25 cellular contexts compared by ENCODE assay signal in genomic region chr18:50696436-50696835, GRCh38.
A peak's percentile ranks its signal among the peaks of the same experiment; 100 is the strongest.
DNase-seq lines count a peak whose midpoint lies in the region; ATAC-seq and TF ChIP-seq lines count a peak whose summit lies in the region.
"Had no signal": no experiment of that assay in that cellular context is flagged by ENCODE, and none has a peak within 500 bp of the region (broad histone marks: within the 10 kb centered on the region; RNA-seq: fewer than 3 reads in every experiment).

No MANE protein-coding gene starts in this region.

- H2AFZ ChIP-seq in OCI-LY1 (ENCODE audit: low read length), result no peak overlapping the region

- H3K79me2 ChIP-seq in OCI-LY1 (ENCODE audit: insufficient read depth, low read length), result no peaks in the 10 kb centered on the region

- H3F3A ChIP-seq in OCI-LY1 (ENCODE audit: insufficient read depth, low read length), result no peaks in the 10 kb centered on the region

- H3K36me3 ChIP-seq in OCI-LY1 (ENCODE audit: insufficient read depth, low read length) (no peaks in the 10 kb centered on the region), A673 (ENCODE audit: insufficient read depth, low read length, poor library complexity, severe bottlenecking) (no peaks in the 10 kb centered on the region)
- H3K36me3 ChIP-seq: breast epithelium, neutrophil, right atrium auricular region, upper lobe of left lung had no signal

- no peak overlapping the region for H3K4me3 Mint-ChIP-seq in CD4-positive, alpha-beta T cell
- H3K4me3 Mint-ChIP-seq: activated CD8-positive, alpha-beta T cell treated with anti-CD3 and anti-CD28 coated beads, Interleukin-2, amount 10 ng/mL, durations not matched to agents 7 days and 5 days; activated T-helper 1 cell treated with anti-CD3 and anti-CD28 coated beads, Interleukin-12 subunit alpha, Interleukin-12 subunit beta, Interleukin-2, Interleukin-4 antibody, amounts not matched to agents 30 ng/mL and 10 ng/mL and 1 ng/mL, durations not matched to agents 14 hours and 24 hours and 36 hours; CD8-positive, alpha-beta T cell had no signal

- H3K9me3 ChIP-seq in OCI-LY1 (ENCODE audit: low read length) (no peaks in the 10 kb centered on the region), A673 (ENCODE audit: low read depth, low read length, poor library complexity, severe bottlenecking) (no peaks in the 10 kb centered on the region)
- no peaks in the 10 kb centered on the region for H3K9me3 ChIP-seq in CD4-positive, alpha-beta T cell (ENCODE audit: control insufficient read depth, low read length)
- H3K9me3 ChIP-seq: breast epithelium, neutrophil, right atrium auricular region, upper lobe of left lung had no signal

- intact Hi-C loops in CD4-positive, alpha-beta T cell (cut with DNase I, micrococcal nuclease), result no loop called here
- intact Hi-C loops in A673 (cut with micrococcal nuclease; ENCODE audit: unreplicated experiment), result no loop called here

- no peak overlapping the region; the same call in 1 of the 2 replicates for H3K9ac ChIP-seq in OCI-LY1 (ENCODE audit: low read length)

- DNase-seq in NCI-H82 (lab: John Stamatoyannopoulos, UW), result peak; percentile 53
- DNase-seq in NCI-H82 treated with DMSO at 0.1 percent for 48 hours (lab: John Stamatoyannopoulos, UW; ENCODE audit: unreplicated experiment), result no peak
- no peak for DNase-seq in CD4-positive, alpha-beta T cell
- no peak for DNase-seq in SKM-1 treated with dmso at 0.1 percent for 144 hours (lab: John Stamatoyannopoulos, UW; ENCODE audit: unreplicated experiment)
- no peak for DNase-seq in A673 (ENCODE audit: low spot score)
- DNase-seq: ACHN; activated CD8-positive, alpha-beta T cell treated with anti-CD3 and anti-CD28 coated beads, Interleukin-2, amount 10 ng/mL, durations not matched to agents 7 days and 5 days; CD8-positive, alpha-beta T cell; erythroblast; IMR-90; MV-4-11; NCI-H226; Right ventricle myocardium superior; stimulated activated naive CD8-positive, alpha-beta T cell treated with anti-CD3 and anti-CD28 coated beads, Interleukin-15, Interleukin-2, amounts not matched to agents 100 U/mL and 50 U/mL, for 24 hours; T-helper 1 cell; upper lobe of left lung had no signal

- H4K20me1 ChIP-seq in OCI-LY1 (ENCODE audit: insufficient read depth, low read length), result no peaks in the 10 kb centered on the region

- no peaks in the 10 kb centered on the region for H3K4me1 Mint-ChIP-seq in CD4-positive, alpha-beta T cell (ENCODE audit: low read depth)

- H3K36me3 Mint-ChIP-seq in CD4-positive, alpha-beta T cell (ENCODE audit: low read depth), result no peaks in the 10 kb centered on the region
- H3K36me3 Mint-ChIP-seq: CD8-positive, alpha-beta T cell had no signal

- POLR2A ChIA-PET in CD4-positive, alpha-beta T cell (lab: Charles Lee), result no interaction called here
- POLR2A ChIA-PET in A673 (lab: Charles Lee; ENCODE audit: low non-redundant PET), result no interaction called here

- H3K4me1 ChIP-seq in OCI-LY1 (ENCODE audit: insufficient read depth, low read length, severe bottlenecking) (peaks cover 18% of the 10 kb centered on the region), A673 (ENCODE audit: insufficient read depth, low read length, poor library complexity, severe bottlenecking) (no peaks in the 10 kb centered on the region)
- H3K4me1 ChIP-seq: breast epithelium, right atrium auricular region, upper lobe of left lung had no signal

- H3K27me3 Mint-ChIP-seq in CD4-positive, alpha-beta T cell, result peaks cover 11% of the 10 kb centered on the region

- peak overlapping the region; percentile 37; the same call in 1 of the 2 replicates for H3K4me2 ChIP-seq in OCI-LY1 (ENCODE audit: low read length)

- H3K4me3 ChIP-seq in OCI-LY1 (ENCODE audit: low read depth, low read length, poor library complexity, severe bottlenecking) (no peak overlapping the region), A673 (ENCODE audit: low read depth, low read length, poor library complexity, severe bottlenecking) (no peak overlapping the region)
- H3K4me3 ChIP-seq: breast epithelium, right atrium auricular region, upper lobe of left lung had no signal

- no peaks in the 10 kb centered on the region for H3K9me2 ChIP-seq in OCI-LY1 (ENCODE audit: low read depth, low read length)

- peak; percentile 10 for ATAC-seq in HG03135 (IDR thresholded peaks at IDR 0.05; ENCODE audit: unreplicated experiment)
- no peak for ATAC-seq in CD4-positive, alpha-beta T cell (ENCODE audit: poor library complexity)
- no peak for ATAC-seq in HG02571 (IDR thresholded peaks at IDR 0.05; ENCODE audit: unreplicated experiment)
- ATAC-seq: activated CD8-positive, alpha-beta T cell treated with anti-CD3 and anti-CD28 coated beads, Interleukin-2, amount 10 ng/mL, durations not matched to agents 7 days and 5 days; CD8-positive, alpha-beta T cell; left lobe of liver; stimulated activated naive CD8-positive, alpha-beta T cell treated with anti-CD3 and anti-CD28 coated beads, Interleukin-15, Interleukin-2, amounts not matched to agents 100 U/mL and 50 U/mL, for 24 hours had no signal

- H3K27me3 ChIP-seq in OCI-LY1 (ENCODE audit: insufficient read depth, low read length), result no peaks in the 10 kb centered on the region; the same call in 1 of the 2 replicates
- H3K27me3 ChIP-seq in CD4-positive, alpha-beta T cell (ENCODE audit: control insufficient read depth, insufficient read depth, low read length), result no peaks in the 10 kb centered on the region
- no peaks in the 10 kb centered on the region for H3K27me3 ChIP-seq in A673 (replicated peaks; ENCODE audit: insufficient read depth, low read depth, low read length, poor library complexity)
- H3K27me3 ChIP-seq: breast epithelium, right atrium auricular region, upper lobe of left lung had no signal

- no peaks in the 10 kb centered on the region for H3K9me3 Mint-ChIP-seq in CD4-positive, alpha-beta T cell
- H3K9me3 Mint-ChIP-seq: activated T-helper 1 cell treated with anti-CD3 and anti-CD28 coated beads, Interleukin-12 subunit alpha, Interleukin-12 subunit beta, Interleukin-2, Interleukin-4 antibody, amounts not matched to agents 30 ng/mL and 10 ng/mL and 1 ng/mL, durations not matched to agents 14 hours and 24 hours and 36 hours; CD8-positive, alpha-beta T cell had no signal

- BruUV-seq in A673 (replicated peaks; lab: Mats Ljungman, UMichigan), result no TSS peak

- CTCF ChIA-PET in CD4-positive, alpha-beta T cell (lab: Charles Lee), result no interaction called here
- CTCF ChIA-PET in A673 (lab: Charles Lee), result no interaction called here

- H3K27ac Mint-ChIP-seq in CD4-positive, alpha-beta T cell, result no peak overlapping the region
- H3K27ac Mint-ChIP-seq: activated CD8-positive, alpha-beta T cell treated with anti-CD3 and anti-CD28 coated beads, Interleukin-2, amount 10 ng/mL, durations not matched to agents 7 days and 5 days; activated T-helper 1 cell treated with anti-CD3 and anti-CD28 coated beads, Interleukin-12 subunit alpha, Interleukin-12 subunit beta, Interleukin-2, Interleukin-4 antibody, amounts not matched to agents 30 ng/mL and 10 ng/mL and 1 ng/mL, durations not matched to agents 14 hours and 24 hours and 36 hours; CD8-positive, alpha-beta T cell had no signal

- TF ChIP-seq CTCF in OCI-LY1 (IDR thresholded peaks at IDR 0.05; ENCODE audit: low read length) (no peak), A673 (conservative IDR thresholded peaks at IDR 0.05; ENCODE audit: low read depth, low read length) (no peak)
- no peak for TF ChIP-seq CTCF in CD4-positive, alpha-beta T cell (IDR thresholded peaks at IDR 0.05)

- H3K27ac ChIP-seq in OCI-LY1 (ENCODE audit: low read depth, low read length, poor library complexity, severe bottlenecking) (no peak overlapping the region), A673 (ENCODE audit: low read depth, low read length, poor library complexity, severe bottlenecking) (no peak overlapping the region)
- no peak overlapping the region for H3K27ac ChIP-seq in CD4-positive, alpha-beta T cell (ENCODE audit: low read depth, low read length)
- H3K27ac ChIP-seq: breast epithelium, neutrophil, right atrium auricular region, upper lobe of left lung, VCaP had no signal
